In the genomic region with DNA sequence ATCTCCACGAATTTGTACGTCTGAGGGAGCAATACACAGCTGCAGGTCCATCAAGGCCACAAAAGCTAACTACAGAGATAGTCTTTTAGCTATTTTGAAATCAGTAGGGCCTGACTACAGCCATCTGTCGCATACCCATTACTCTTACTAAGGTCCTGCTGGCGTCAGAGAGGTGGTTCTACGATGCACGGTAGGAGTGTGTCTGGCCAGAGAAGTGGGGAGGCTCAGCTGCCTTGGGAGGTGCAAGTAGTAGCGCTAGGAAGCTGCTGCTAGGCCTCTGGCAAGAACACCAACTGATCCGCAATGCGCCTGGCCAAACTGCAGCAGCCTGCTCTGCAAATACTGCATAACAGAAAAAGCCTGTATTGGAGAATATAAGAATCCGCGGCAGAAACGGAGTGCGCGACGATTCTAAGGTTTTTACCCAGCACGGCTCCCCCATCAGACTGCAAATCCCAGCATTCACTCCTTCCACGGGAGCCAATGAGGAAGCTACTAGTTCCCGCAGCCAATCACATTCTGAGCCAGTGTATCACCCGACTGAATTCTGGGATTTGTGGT, we compare ENCODE assay signal across 8 cellular contexts. TPM values are rescaled to one million over a fixed set of nuclear protein-coding genes. Genes with fewer than 3 reads are reported as not detected.
A peak's percentile ranks its signal among the peaks of the same experiment; 100 is the strongest.
DNase-seq lines count a peak whose midpoint lies in the region; ATAC-seq and TF ChIP-seq lines count a peak whose summit lies in the region.

No MANE protein-coding gene starts in this region.

- H3K27me3 ChIP-seq in right cardiac atrium (ENCODE audit: control insufficient read depth, insufficient read depth): no peaks in the 10 kb centered on the region
- no peaks in the 10 kb centered on the region for H3K27me3 ChIP-seq in vagina

- peak; percentile 99 for DNase-seq in HFFc6
- peak; percentile 99 for DNase-seq in NAMALWA (ENCODE audit: low spot score)
- peak in 33 of 34 experiments; percentile 60 to 93 (median 86) for DNase-seq in T-cell
- peak; percentile 54 to 99 (median 92) for DNase-seq in amygdala (lab: John Stamatoyannopoulos, UW)
- peak; percentile 84 to 90 (median 86) for DNase-seq in right cardiac atrium
- DNase-seq in pulmonary artery endothelial cell (ENCODE audit: low read depth, low spot score): peak; percentile 95
- peak; percentile 98 to 99 for DNase-seq in vagina (ENCODE audit: extremely low spot score in 2 of 2)

- peak; percentile 74 to 78 (median 76) for ATAC-seq in T-cell (replicated peaks in 1 of 4)
- peak; percentile 93 to 94 for ATAC-seq in right cardiac atrium

- CTCF ChIA-PET in T-cell (lab: Charles Lee): interaction anchor here (0.6 to 2.3 kb wide), 17 partner anchors 18 to 1888 kb away, joined by 3 to 9 read pairs (median 4); partner anchors contain the start of gene MDM2 (in 1 of the 2)

- H3K36me3 ChIP-seq in vagina: no peaks in the 10 kb centered on the region

- TF ChIP-seq POLR2A in GM10847 (IDR thresholded peaks at IDR 0.05; ENCODE audit: extremely low read depth, insufficient read length) (peak; percentile 22), vagina (IDR thresholded peaks at IDR 0.05) (no peak)

- 2% methylated on average over 19 of the region's 19 CpGs for WGBS in right cardiac atrium

- H3K36me3 Mint-ChIP-seq in HFFc6 (ENCODE audit: low read depth) (peaks cover 20% of the 10 kb centered on the region), T-cell (peaks cover 3% of the 10 kb centered on the region)

- H3K27ac Mint-ChIP-seq in HFFc6 (peak overlapping the region; percentile 99), T-cell (peak overlapping the region; percentile 98)

- H3K4me3 Mint-ChIP-seq in HFFc6 (peak overlapping the region; percentile 100), T-cell (peak overlapping the region; percentile 92 to 99 (median 93))

- H3K9me3 Mint-ChIP-seq in HFFc6 (no peaks in the 10 kb centered on the region), T-cell (no peaks in the 10 kb centered on the region)

- H3K9me3 ChIP-seq in right cardiac atrium (ENCODE audit: control insufficient read depth, low read length) (no peaks in the 10 kb centered on the region), vagina (no peaks in the 10 kb centered on the region)

- TF ChIP-seq CTCF in HFFc6 (IDR thresholded peaks at IDR 0.05) (no peak), vagina (IDR thresholded peaks at IDR 0.05) (peak in 1 of 3 experiments; percentile 11)

- H3K4me1 ChIP-seq in right cardiac atrium (ENCODE audit: control insufficient read depth, insufficient read depth, low read length) (no peaks in the 10 kb centered on the region), vagina (peaks cover 40% of the 10 kb centered on the region)

- peaks cover 4% of the 10 kb centered on the region for H3K27me3 Mint-ChIP-seq in HFFc6 (ENCODE audit: insufficient read depth)
- H3K27me3 Mint-ChIP-seq in T-cell: no peaks in the 10 kb centered on the region

- peak overlapping the region; percentile 57 for H3K4me3 ChIP-seq in right cardiac atrium (ENCODE audit: low read length)
- peak overlapping the region; percentile 65 to 79 for H3K4me3 ChIP-seq in vagina

- H3K27ac ChIP-seq in right cardiac atrium (ENCODE audit: low read length): peak overlapping the region; percentile 80
- peak overlapping the region; percentile 94 for H3K27ac ChIP-seq in vagina

- H3K4me1 Mint-ChIP-seq in HFFc6 (ENCODE audit: low read depth) (peaks cover 35% of the 10 kb centered on the region), T-cell (peaks cover 41 to 51% (median 45%) of the 10 kb centered on the region in 3 donors)

- POLR2A ChIA-PET in T-cell (lab: Charles Lee): interaction anchor here (0.5 to 1.5 kb wide), 13 partner anchors 9 to 1344 kb away, joined by 3 to 6 read pairs (median 3); partner anchors contain the start of genes DYRK2 (in 1 of the 2) and LLPH (in 1 of the 2)

- intact Hi-C loops in right cardiac atrium (cut with DNase I): no loop called here
- intact Hi-C loops in vagina (cut with DNase I): no loop called here

RNA-seq across cellular contexts. Expression of gene CAND1, which starts 0.7 kb away (rescaled TPM):
- total RNA-seq in HFFc6 (2021; fragmentation: NEBNext Ultra II Directional; extraction: Animal tissue kit (Norgen Biotek cat#: 25700)): 100 to 1,000 TPM; 151 to 181 (median 165) TPM
- total RNA-seq in T-cell (100 to 1,000 TPM in 4 of 5 donors, 10 to 100 TPM in 1; 91.4 to 113 (median 107) TPM), right cardiac atrium (10 to 100 TPM; 52.2 to 72.6 (median 54.9) TPM), pulmonary artery endothelial cell (95.3 and 139 TPM in 2 replicates), vagina (68.0 TPM)
- polyA plus RNA-seq in right cardiac atrium: 12.9 TPM

Comparison
In these comparisons a context has a peak if more than half of its experiments do, and no peak if none do; other contexts are left out.
1. Peak in every context shown above with its lines: DNase-seq, ATAC-seq, H3K4me3 ChIP-seq and H3K27ac ChIP-seq.